Comparison of ENCODE assay signal across 16 cellular contexts in genomic region chr9:133830310-133830709, GRCh38.
DNase-seq lines count a peak whose midpoint lies in the region; ATAC-seq and TF ChIP-seq lines count a peak whose summit lies in the region.
"Had no signal": no experiment of that assay in that cellular context is flagged by ENCODE, and none has a peak within 500 bp of the region (broad histone marks: within the 10 kb centered on the region; RNA-seq: fewer than 3 reads in every experiment).

No MANE protein-coding gene starts in this region.

- no peak overlapping the region for H3K27ac Mint-ChIP-seq in activated CD8-positive, alpha-beta T cell treated with anti-CD3 and anti-CD28 coated beads for 36 hours
- H3K27ac Mint-ChIP-seq in activated CD8-positive, alpha-beta T cell treated with anti-CD3 and anti-CD28 coated beads, Interleukin-2, amount 10 ng/mL, durations not matched to agents 7 days and 5 days = no peak overlapping the region
- peak overlapping the region; percentile 69 for H3K27ac Mint-ChIP-seq in activated B cell treated with CpG ODN at 0.5 μM for 24 hours
- peak overlapping the region; percentile 90 for H3K27ac Mint-ChIP-seq in stimulated activated memory B cell treated with anti-CD40 and anti-IgM and Interleukin-4, amounts not matched to agents 10 μg/mL and 1 μg/mL and 100 μg/mL, for 72 hours
- H3K27ac Mint-ChIP-seq: CD4-positive, CD25-positive, alpha-beta regulatory T cell had no signal

- no peak overlapping the region for H3K4me3 Mint-ChIP-seq in activated CD8-positive, alpha-beta T cell treated with anti-CD3 and anti-CD28 coated beads for 36 hours
- no peak overlapping the region for H3K4me3 Mint-ChIP-seq in activated CD8-positive, alpha-beta T cell treated with anti-CD3 and anti-CD28 coated beads, Interleukin-2, amount 10 ng/mL, durations not matched to agents 7 days and 5 days
- H3K4me3 Mint-ChIP-seq in activated B cell treated with CpG ODN at 0.5 μM for 24 hours = peak overlapping the region; percentile 15
- H3K4me3 Mint-ChIP-seq in stimulated activated memory B cell treated with anti-CD40 and anti-IgM and Interleukin-4, amounts not matched to agents 10 μg/mL and 1 μg/mL and 100 μg/mL, for 72 hours = no peak overlapping the region
- H3K4me3 Mint-ChIP-seq: CD4-positive, CD25-positive, alpha-beta regulatory T cell had no signal

- H3K36me3 Mint-ChIP-seq in activated CD8-positive, alpha-beta T cell treated with anti-CD3 and anti-CD28 coated beads for 36 hours (ENCODE audit: low read depth) = no peaks in the 10 kb centered on the region
- no peaks in the 10 kb centered on the region for H3K36me3 Mint-ChIP-seq in activated CD8-positive, alpha-beta T cell treated with anti-CD3 and anti-CD28 coated beads, Interleukin-2, amount 10 ng/mL, durations not matched to agents 7 days and 5 days (ENCODE audit: low read depth)
- peaks cover 36% of the 10 kb centered on the region for H3K36me3 Mint-ChIP-seq in activated B cell treated with CpG ODN at 0.5 μM for 24 hours (ENCODE audit: low read depth)
- H3K36me3 Mint-ChIP-seq in stimulated activated memory B cell treated with anti-CD40 and anti-IgM and Interleukin-4, amounts not matched to agents 10 μg/mL and 1 μg/mL and 100 μg/mL, for 72 hours = peaks cover 43% of the 10 kb centered on the region
- H3K36me3 Mint-ChIP-seq: CD4-positive, CD25-positive, alpha-beta regulatory T cell had no signal

- H3K4me1 Mint-ChIP-seq in activated CD8-positive, alpha-beta T cell treated with anti-CD3 and anti-CD28 coated beads for 36 hours (ENCODE audit: low read depth) = no peaks in the 10 kb centered on the region
- no peaks in the 10 kb centered on the region for H3K4me1 Mint-ChIP-seq in activated CD8-positive, alpha-beta T cell treated with anti-CD3 and anti-CD28 coated beads, Interleukin-2, amount 10 ng/mL, durations not matched to agents 7 days and 5 days (ENCODE audit: low read depth)
- H3K4me1 Mint-ChIP-seq in activated B cell treated with CpG ODN at 0.5 μM for 24 hours = peaks cover 43% of the 10 kb centered on the region
- H3K4me1 Mint-ChIP-seq in stimulated activated memory B cell treated with anti-CD40 and anti-IgM and Interleukin-4, amounts not matched to agents 10 μg/mL and 1 μg/mL and 100 μg/mL, for 72 hours = peaks cover 56% of the 10 kb centered on the region
- H3K4me1 Mint-ChIP-seq: CD4-positive, CD25-positive, alpha-beta regulatory T cell had no signal

- DNase-seq in activated CD8-positive, alpha-beta T cell treated with anti-CD3 and anti-CD28 coated beads for 36 hours = peak; percentile 9
- DNase-seq in activated CD8-positive, alpha-beta T cell treated with anti-CD3 and anti-CD28 coated beads, Interleukin-2, amount 10 ng/mL, durations not matched to agents 7 days and 5 days = no peak
- DNase-seq in ELR (ENCODE audit: low read depth) (peak; percentile 24), activated B cell treated with CpG ODN at 0.5 μM for 24 hours (no peak), left colon (no peak), UCSD-AML1 (lab: John Stamatoyannopoulos, UW; ENCODE audit: unreplicated experiment) (no peak), cerebellar cortex (ENCODE audit: low spot score) (no peak)
- DNase-seq: CD4-positive, CD25-positive, alpha-beta regulatory T cell; COR-L47; GF-D8; NCI-H1048; NCI-H1436; NCI-H1930; NCI-H526 had no signal

- POLR2A ChIA-PET in activated CD8-positive, alpha-beta T cell treated with anti-CD3 and anti-CD28 coated beads for 36 hours (lab: Charles Lee) = no interaction called here
- POLR2A ChIA-PET in activated CD8-positive, alpha-beta T cell treated with anti-CD3 and anti-CD28 coated beads, Interleukin-2, amount 10 ng/mL, durations not matched to agents 7 days and 5 days (lab: Charles Lee) = no interaction called here
- POLR2A ChIA-PET in activated B cell treated with CpG ODN at 0.5 μM for 24 hours (lab: Charles Lee) = interaction anchor here (0.7 kb wide), 1 partner anchor 883 kb away, joined by 5 read pairs; no protein-coding TSS in a partner anchor

- CTCF ChIA-PET in activated CD8-positive, alpha-beta T cell treated with anti-CD3 and anti-CD28 coated beads for 36 hours (lab: Charles Lee) = no interaction called here
- CTCF ChIA-PET in activated CD8-positive, alpha-beta T cell treated with anti-CD3 and anti-CD28 coated beads, Interleukin-2, amount 10 ng/mL, durations not matched to agents 7 days and 5 days (lab: Charles Lee) = no interaction called here
- CTCF ChIA-PET in activated B cell treated with CpG ODN at 0.5 μM for 24 hours (lab: Charles Lee) = no interaction called here

- ATAC-seq in activated CD8-positive, alpha-beta T cell treated with anti-CD3 and anti-CD28 coated beads for 36 hours = peak; percentile 37
- no peak for ATAC-seq in activated CD8-positive, alpha-beta T cell treated with anti-CD3 and anti-CD28 coated beads, Interleukin-2, amount 10 ng/mL, durations not matched to agents 7 days and 5 days
- ATAC-seq in activated B cell treated with CpG ODN at 0.5 μM for 24 hours (ENCODE audit: low read depth) = peak; percentile 56
- peak; percentile 64 for ATAC-seq in stimulated activated memory B cell treated with anti-CD40 and anti-IgM and Interleukin-4, amounts not matched to agents 10 μg/mL and 1 μg/mL and 100 μg/mL, for 72 hours
- ATAC-seq in left colon = no peak
- ATAC-seq: GM12878 had no signal

- no peak for TF ChIP-seq CTCF in activated CD8-positive, alpha-beta T cell treated with anti-CD3 and anti-CD28 coated beads for 36 hours (IDR thresholded peaks at IDR 0.05)
- TF ChIP-seq CTCF in activated B cell treated with CpG ODN at 0.5 μM for 24 hours (IDR thresholded peaks at IDR 0.05) = no peak

- intact Hi-C loops in activated CD8-positive, alpha-beta T cell treated with anti-CD3 and anti-CD28 coated beads for 36 hours (cut with micrococcal nuclease) = no loop called here
- intact Hi-C loops in activated B cell treated with CpG ODN at 0.5 μM for 24 hours (cut with micrococcal nuclease) (no loop called here), left colon (cut with DNase I, micrococcal nuclease) (no loop called here)

- no peaks in the 10 kb centered on the region for H3K27me3 Mint-ChIP-seq in activated CD8-positive, alpha-beta T cell treated with anti-CD3 and anti-CD28 coated beads for 36 hours
- H3K27me3 Mint-ChIP-seq in activated CD8-positive, alpha-beta T cell treated with anti-CD3 and anti-CD28 coated beads, Interleukin-2, amount 10 ng/mL, durations not matched to agents 7 days and 5 days (ENCODE audit: low read depth) = no peaks in the 10 kb centered on the region
- no peaks in the 10 kb centered on the region for H3K27me3 Mint-ChIP-seq in activated B cell treated with CpG ODN at 0.5 μM for 24 hours
- H3K27me3 Mint-ChIP-seq in stimulated activated memory B cell treated with anti-CD40 and anti-IgM and Interleukin-4, amounts not matched to agents 10 μg/mL and 1 μg/mL and 100 μg/mL, for 72 hours = no peaks in the 10 kb centered on the region
- H3K27me3 Mint-ChIP-seq: CD4-positive, CD25-positive, alpha-beta regulatory T cell had no signal

- no peaks in the 10 kb centered on the region for H3K9me3 Mint-ChIP-seq in activated CD8-positive, alpha-beta T cell treated with anti-CD3 and anti-CD28 coated beads for 36 hours
- H3K9me3 Mint-ChIP-seq in activated CD8-positive, alpha-beta T cell treated with anti-CD3 and anti-CD28 coated beads, Interleukin-2, amount 10 ng/mL, durations not matched to agents 7 days and 5 days (ENCODE audit: insufficient read depth) = no peaks in the 10 kb centered on the region
- no peaks in the 10 kb centered on the region for H3K9me3 Mint-ChIP-seq in activated B cell treated with CpG ODN at 0.5 μM for 24 hours
- no peaks in the 10 kb centered on the region for H3K9me3 Mint-ChIP-seq in stimulated activated memory B cell treated with anti-CD40 and anti-IgM and Interleukin-4, amounts not matched to agents 10 μg/mL and 1 μg/mL and 100 μg/mL, for 72 hours
- H3K9me3 Mint-ChIP-seq: CD4-positive, CD25-positive, alpha-beta regulatory T cell had no signal

Comparison
In these comparisons a context has a peak if more than half of its experiments do, and no peak if none do; other contexts are left out.
1. ATAC-seq: peak in activated CD8-positive, alpha-beta T cell treated with anti-CD3 and anti-CD28 coated beads for 36 hours (single experiment), activated B cell treated with CpG ODN at 0.5 μM for 24 hours (single experiment) and stimulated activated memory B cell treated with anti-CD40 and anti-IgM and Interleukin-4, amounts not matched to agents 10 μg/mL and 1 μg/mL and 100 μg/mL, for 72 hours (single experiment); none in activated CD8-positive, alpha-beta T cell treated with anti-CD3 and anti-CD28 coated beads, Interleukin-2, amount 10 ng/mL, durations not matched to agents 7 days and 5 days (single experiment) and left colon (single experiment).
2. DNase-seq: peak in activated CD8-positive, alpha-beta T cell treated with anti-CD3 and anti-CD28 coated beads for 36 hours (single experiment) and ELR (single experiment); none in activated CD8-positive, alpha-beta T cell treated with anti-CD3 and anti-CD28 coated beads, Interleukin-2, amount 10 ng/mL, durations not matched to agents 7 days and 5 days (single experiment), activated B cell treated with CpG ODN at 0.5 μM for 24 hours (single experiment), left colon (0 of 2), UCSD-AML1 (single experiment) and cerebellar cortex (single experiment).
3. H3K27ac Mint-ChIP-seq: peak in activated B cell treated with CpG ODN at 0.5 μM for 24 hours (single experiment) and stimulated activated memory B cell treated with anti-CD40 and anti-IgM and Interleukin-4, amounts not matched to agents 10 μg/mL and 1 μg/mL and 100 μg/mL, for 72 hours (single experiment); none in activated CD8-positive, alpha-beta T cell treated with anti-CD3 and anti-CD28 coated beads for 36 hours (single experiment) and activated CD8-positive, alpha-beta T cell treated with anti-CD3 and anti-CD28 coated beads, Interleukin-2, amount 10 ng/mL, durations not matched to agents 7 days and 5 days (single experiment).